ENCODE assay signal across 8 cellular contexts in the genomic region with DNA sequence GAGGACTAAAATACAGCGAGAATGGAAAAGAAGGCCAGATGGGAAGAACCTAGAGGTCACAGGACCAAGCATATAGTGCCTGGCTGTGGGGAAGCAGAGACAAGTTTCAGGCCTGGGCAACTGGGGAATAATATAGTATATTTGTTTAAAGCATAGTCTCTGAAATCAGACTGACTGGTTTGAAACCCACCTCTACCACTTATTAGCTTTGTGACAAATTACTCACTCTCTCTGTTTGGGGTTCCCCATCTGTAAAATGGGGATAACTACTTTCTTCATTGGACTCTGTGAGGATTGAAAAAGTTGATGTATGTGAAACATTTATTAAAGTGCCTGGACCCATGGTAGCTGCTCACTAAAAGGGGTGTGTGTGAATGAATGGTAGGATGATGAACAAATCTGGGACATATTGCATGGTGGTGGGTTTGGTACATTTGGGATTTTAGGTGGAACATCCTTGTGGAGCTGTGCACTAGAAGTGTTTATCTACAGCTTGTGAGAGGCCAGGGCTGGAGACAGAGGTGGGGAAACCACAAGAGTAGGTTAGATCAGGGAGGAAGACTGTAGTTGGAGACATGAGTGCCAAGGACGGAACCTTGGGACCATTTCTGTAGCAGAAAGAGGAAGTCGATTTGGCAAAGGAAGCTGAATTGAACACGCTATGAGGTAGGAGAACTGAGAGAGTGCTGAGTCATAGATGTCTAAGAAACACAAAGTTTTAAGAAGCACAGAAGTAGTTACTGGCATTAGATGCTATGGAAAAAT. TPM values are rescaled to one million over a fixed set of nuclear protein-coding genes. Genes with fewer than 3 reads are reported as not detected.
DNase-seq lines count a peak whose midpoint lies in the region; ATAC-seq, FAIRE-seq and TF ChIP-seq lines count a peak whose summit lies in the region.

No MANE protein-coding gene starts in this region.

- FAIRE-seq in frontal cortex (lab: Jason Lieb, UNC) = no peak

- POLR2A ChIA-PET in activated B cell treated with CpG ODN at 0.5 μM for 24 hours (lab: Charles Lee) = interaction anchor here (0.6 to 7.7 kb wide), 33 partner anchors 9 to 256 kb away, joined by 3 to 76 read pairs (median 6); a partner anchor contains a TSS

- peaks cover 0 to 42% of the 10 kb centered on the region in 2 donors for H3K4me1 ChIP-seq in right atrium auricular region

- 55 to 72% methylated on average over 4 of the region's 4 CpGs for WGBS in lower leg skin, 2 donors

- peak overlapping the region; percentile 52 to 74 for H3K27ac ChIP-seq in right atrium auricular region

- H3K9me3 Mint-ChIP-seq in activated B cell treated with CpG ODN at 0.5 μM for 24 hours = peaks cover 2% of the 10 kb centered on the region

- CTCF ChIA-PET in activated B cell treated with CpG ODN at 0.5 μM for 24 hours (lab: Charles Lee) = interaction anchor here (0.7 to 1.8 kb wide), 8 partner anchors 12 to 591 kb away, joined by 3 to 7 read pairs (median 4); no protein-coding TSS in a partner anchor

- H3K4me1 Mint-ChIP-seq in activated B cell treated with CpG ODN at 0.5 μM for 24 hours = peaks cover 92% of the 10 kb centered on the region

- H3K27me3 Mint-ChIP-seq in activated B cell treated with CpG ODN at 0.5 μM for 24 hours = no peaks in the 10 kb centered on the region

- DNase-seq in AML-193 (lab: John Stamatoyannopoulos, UW) (peak; percentile 93 to 96), activated B cell treated with CpG ODN at 0.5 μM for 24 hours (no peak), right atrium auricular region (ENCODE audit: low spot score) (no peak), lower leg skin (ENCODE audit: low spot score in 2 of 2) (no peak), occipital lobe (lab: John Stamatoyannopoulos, UW) (no peak), frontal cortex (ENCODE audit: low spot score in 2 of 2) (no peak)

- intact Hi-C loops in activated B cell treated with CpG ODN at 0.5 μM for 24 hours (cut with micrococcal nuclease) (loop anchor here (1.0 to 2.0 kb wide), 6 partner anchors 10 to 102 kb away; a partner anchor contains a TSS), lower leg skin (cut with DNase I; ENCODE audit: low total_unique reads) (no loop called here)

- H3K4me3 ChIP-seq in right atrium auricular region = no peak overlapping the region
- H3K4me3 ChIP-seq in lower leg skin (ENCODE audit: low read depth, poor library complexity, severe bottlenecking) = no peak overlapping the region

- TF ChIP-seq POLR2A in lower leg skin (IDR thresholded peaks at IDR 0.05) = no peak

- no peak for TF ChIP-seq CTCF in activated B cell treated with CpG ODN at 0.5 μM for 24 hours (IDR thresholded peaks at IDR 0.05)
- no peak for TF ChIP-seq CTCF in right atrium auricular region (IDR thresholded peaks at IDR 0.05)
- no peak for TF ChIP-seq CTCF in lower leg skin (IDR thresholded peaks at IDR 0.05)

- peak overlapping the region; percentile 71 for H3K4me3 Mint-ChIP-seq in activated B cell treated with CpG ODN at 0.5 μM for 24 hours

- peak overlapping the region; percentile 87 for H3K27ac Mint-ChIP-seq in activated B cell treated with CpG ODN at 0.5 μM for 24 hours

- H3K36me3 ChIP-seq in right atrium auricular region = peaks cover 14% of the 10 kb centered on the region

- H3K27me3 ChIP-seq in right atrium auricular region = no peaks in the 10 kb centered on the region

- peaks cover 75% of the 10 kb centered on the region for H3K36me3 Mint-ChIP-seq in activated B cell treated with CpG ODN at 0.5 μM for 24 hours (ENCODE audit: low read depth)

- no peaks in the 10 kb centered on the region for H3K9me3 ChIP-seq in right atrium auricular region

- peak; percentile 85 for ATAC-seq in GM19395 (IDR thresholded peaks at IDR 0.05; ENCODE audit: unreplicated experiment)
- peak; percentile 81 for ATAC-seq in HG03432 (IDR thresholded peaks at IDR 0.05; ENCODE audit: unreplicated experiment)
- ATAC-seq in activated B cell treated with CpG ODN at 0.5 μM for 24 hours (ENCODE audit: low read depth) = peak; percentile 72

RNA-seq across cellular contexts. Expression of a gene that starts 52.6 kb away (rescaled TPM):
- total RNA-seq in activated B cell treated with CpG ODN at 0.5 μM for 24 hours (277 and 288 TPM in 2 replicates), right atrium auricular region (10 to 100 TPM; 18.7 to 33.4 TPM), lower leg skin (10 to 100 TPM; 40.8 to 83.1 (median 56.3) TPM), occipital lobe (13.7 TPM), frontal cortex (9.8 TPM)

Comparison
In these comparisons a context has a peak if more than half of its experiments do, and no peak if none do; other contexts are left out.
1. DNase-seq: peak in AML-193 (2 of 2); none in activated B cell treated with CpG ODN at 0.5 μM for 24 hours (single experiment), right atrium auricular region (single experiment), lower leg skin (0 of 2), occipital lobe (single experiment) and frontal cortex (0 of 2).
2. Peak in every context shown above with its lines, with median percentiles within 50 percentile points of each other: ATAC-seq.